22 cellular contexts compared by ENCODE assay signal in the genomic region with DNA sequence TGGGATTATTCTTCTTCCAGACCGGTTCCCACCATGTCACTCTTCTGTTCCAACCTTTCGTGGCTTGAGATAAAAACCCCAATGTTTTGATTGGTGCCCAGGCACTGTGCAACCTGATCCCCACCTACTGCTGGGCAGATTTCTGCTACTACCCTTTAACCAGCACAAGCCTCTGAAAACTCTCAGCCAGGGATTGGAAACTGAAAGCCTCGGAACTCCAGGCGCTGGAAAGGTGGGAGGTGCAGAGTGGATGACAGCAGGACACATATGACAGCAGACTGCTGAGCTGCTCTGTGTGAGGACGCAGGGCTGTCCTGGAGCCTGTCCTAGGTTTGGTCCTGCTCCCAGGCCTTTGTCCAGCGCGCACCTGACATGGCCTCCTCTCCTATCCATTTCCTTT.
DNase-seq lines count a peak whose midpoint lies in the region.
"Had no signal": no experiment of that assay in that cellular context is flagged by ENCODE, and none has a peak within 500 bp of the region (broad histone marks: within the 10 kb centered on the region; RNA-seq: fewer than 3 reads in every experiment).

No MANE protein-coding gene starts in this region.

- in situ Hi-C loops in ACHN (cut with HindIII; ENCODE audit: low pct_ligation_motif_present, low pct_unique_long_range_greater_than_20kb, low sequenced_read_pairs) = no loop called here

- DNase-seq in NCI-H146 (lab: John Stamatoyannopoulos, UW) = peak; percentile 28
- DNase-seq in NCI-H146 treated with DMSO at 0.1 percent for 48 hours (lab: John Stamatoyannopoulos, UW; ENCODE audit: unreplicated experiment) = no peak
- DNase-seq in M059J (ENCODE audit: low read depth) = peak; percentile 29
- peak; percentile 62 for DNase-seq in cerebellum (ENCODE audit: low spot score)
- peak; percentile 69 for DNase-seq in left kidney (ENCODE audit: low read depth, low spot score)
- no peak for DNase-seq in mucosa of gallbladder (ENCODE audit: low spot score)
- no peak for DNase-seq in ACHN
- no peak for DNase-seq in activated T-cell treated with anti-CD3 and anti-CD28 coated beads for 4 hours
- DNase-seq: activated naive CD4-positive, alpha-beta T cell treated with Interleukin-2 at 50 U/mL for 16 hours; aorta; BE2C; Calu3; hippocampal formation; kidney; naive thymus-derived CD8-positive, alpha-beta T cell; NCI-H1417 treated with DMSO at 0.1 percent for 48 hours; NCI-H226; small intestine; stimulated activated CD4-positive, alpha-beta T cell treated with anti-CD3 and anti-CD28 coated beads, Interleukin-2, amount 100 ng/mL, for 48 hours; stimulated activated naive CD8-positive, alpha-beta T cell treated with anti-CD3 and anti-CD28 coated beads, Interleukin-15, amount 100 ng/mL, for 72 hours; T-cell; trophoblast cell had no signal

Comparison
In these comparisons a context has a peak if more than half of its experiments do, and no peak if none do; other contexts are left out.
1. DNase-seq: peak in NCI-H146 (single experiment), M059J (single experiment), cerebellum (single experiment) and left kidney (single experiment); none in NCI-H146 treated with DMSO at 0.1 percent for 48 hours (single experiment), mucosa of gallbladder (single experiment), ACHN (single experiment) and activated T-cell treated with anti-CD3 and anti-CD28 coated beads for 4 hours (single experiment).